ENCODE assay signal across 11 cellular contexts in genomic region chr10:28681345-28681763, GRCh38. TPM values are rescaled to one million over a fixed set of nuclear protein-coding genes. Genes with fewer than 3 reads are reported as not detected.
DNase-seq lines count a peak whose midpoint lies in the region; ATAC-seq and TF ChIP-seq lines count a peak whose summit lies in the region.
"Had no signal": no experiment of that assay in that cellular context is flagged by ENCODE, and none has a peak within 500 bp of the region (broad histone marks: within the 10 kb centered on the region; RNA-seq: fewer than 3 reads in every experiment).

No MANE protein-coding gene starts in this region.

- H3K27me3 ChIP-seq in H9 (ENCODE audit: insufficient read depth, low read length) (no peaks in the 10 kb centered on the region), hepatocyte (no peaks in the 10 kb centered on the region)

- peaks cover 20% of the 10 kb centered on the region for H3K23me2 ChIP-seq in H9 (ENCODE audit: insufficient read length, low read depth, low read length, poor library complexity, severe bottlenecking)

- no peak overlapping the region for H2BK20ac ChIP-seq in H9 (ENCODE audit: low read depth, low read length, poor library complexity, severe bottlenecking)

- no peak overlapping the region for H2BK12ac ChIP-seq in H9 (ENCODE audit: insufficient read length, low read depth, low read length)

- TF ChIP-seq CTCF in H9 (conservative IDR thresholded peaks at IDR 0.05) (no peak), hepatocyte (IDR thresholded peaks at IDR 0.05; ENCODE audit: poor library complexity) (no peak)

- H3K23ac ChIP-seq in H9 (ENCODE audit: insufficient read length, low read depth, low read length) = no peak overlapping the region

- no peaks in the 10 kb centered on the region for H4K20me1 ChIP-seq in H9 (ENCODE audit: control insufficient read depth, insufficient read depth, insufficient read length)
- peaks cover 60% of the 10 kb centered on the region for H4K20me1 ChIP-seq in hepatocyte (ENCODE audit: insufficient read depth, poor library complexity, severe bottlenecking)

- DNase-seq in H9 = no peak
- no peak for DNase-seq in hepatocyte (ENCODE audit: low spot score)
- DNase-seq in pons (ENCODE audit: low spot score) = peak; percentile 42
- no peak for DNase-seq in effector CD8-positive, alpha-beta T cell (lab: John Stamatoyannopoulos, UW)
- no peak for DNase-seq in OCI-M2 (lab: John Stamatoyannopoulos, UW; ENCODE audit: unreplicated experiment)
- no peak for DNase-seq in activated gamma-delta T cell (lab: John Stamatoyannopoulos, UW)
- DNase-seq: Karpas-422; stimulated activated CD4-positive, alpha-beta T cell treated with anti-CD3 and anti-CD28 coated beads, Interleukin-2, amount 100 ng/mL, for 24 hours had no signal

- H3K36me3 Mint-ChIP-seq in H9 (ENCODE audit: insufficient read depth in 1 of 3, low read depth in 3 of 3) = peaks cover 33 to 38% (median 36%) of the 10 kb centered on the region in 3 experiments
- H3K36me3 Mint-ChIP-seq: stimulated activated memory B cell treated with anti-CD40 and anti-IgM and Interleukin-4, amounts not matched to agents 10 μg/mL and 1 μg/mL and 100 μg/mL, for 72 hours had no signal

- H3K27ac Mint-ChIP-seq in H9 = peak overlapping the region in 1 of 3 experiments; percentile 80; a peak in 2 of 7 replicates
- H3K27ac Mint-ChIP-seq: stimulated activated memory B cell treated with anti-CD40 and anti-IgM and Interleukin-4, amounts not matched to agents 10 μg/mL and 1 μg/mL and 100 μg/mL, for 72 hours had no signal

- H4K91ac ChIP-seq in H9 (ENCODE audit: insufficient read length, low read depth, low read length) = no peak overlapping the region

- no peak overlapping the region for H2BK15ac ChIP-seq in H9 (ENCODE audit: low read depth, low read length)

- peaks cover 42% of the 10 kb centered on the region for H3K79me2 ChIP-seq in H9 (ENCODE audit: insufficient read depth, low read length)
- H3K79me2 ChIP-seq in hepatocyte = peaks cover 83% of the 10 kb centered on the region

- H2BK120ac ChIP-seq in H9 (ENCODE audit: low read depth, low read length, poor library complexity, severe bottlenecking) = no peak overlapping the region

- peak overlapping the region; percentile 24 for H3K4me3 ChIP-seq in hepatocyte

- H3K56ac ChIP-seq in H9 (ENCODE audit: insufficient read length, low read depth, low read length) = no peak overlapping the region

- no peak overlapping the region for H4K5ac ChIP-seq in H9 (ENCODE audit: insufficient read length, low read depth, low read length)

- H3K4me2 ChIP-seq in H9 (ENCODE audit: insufficient read depth, insufficient read length, low read length) (peak overlapping the region; percentile 11), hepatocyte (peak overlapping the region; percentile 83)

- H3K27me3 Mint-ChIP-seq in H9 (ENCODE audit: low read depth) = no peaks in the 10 kb centered on the region

- ATAC-seq in SK-N-SH treated with all-trans-retinoic acid at 6 μM for 48 hours (no peak), HG02588 (IDR thresholded peaks at IDR 0.05; ENCODE audit: unreplicated experiment) (no peak)
- ATAC-seq: stimulated activated memory B cell treated with anti-CD40 and anti-IgM and Interleukin-4, amounts not matched to agents 10 μg/mL and 1 μg/mL and 100 μg/mL, for 72 hours had no signal

- H2AK5ac ChIP-seq in H9 (ENCODE audit: insufficient read length, low read length) = no peak overlapping the region

- no peak overlapping the region for H3K18ac ChIP-seq in H9 (ENCODE audit: insufficient read length, low read depth, low read length)

- no peak overlapping the region for H3K4ac ChIP-seq in H9 (ENCODE audit: low read depth, low read length)

- no peak overlapping the region for H3T11ph ChIP-seq in H9 (ENCODE audit: low read length)

- no peak overlapping the region for H3K14ac ChIP-seq in H9 (ENCODE audit: insufficient read depth, low read length)

- H3K27ac ChIP-seq in H9 (ENCODE audit: insufficient read length, low read depth, low read length) (no peak overlapping the region), hepatocyte (peak overlapping the region; percentile 78)

- peaks cover 7% of the 10 kb centered on the region for H3K4me1 ChIP-seq in H9 (ENCODE audit: insufficient read depth, low read length)
- H3K4me1 ChIP-seq in hepatocyte (ENCODE audit: insufficient read depth) = peaks cover 29% of the 10 kb centered on the region

- H3K9me3 Mint-ChIP-seq in H9 = peaks cover 0 to 4% of the 10 kb centered on the region in 2 experiments; a peak in 2 of 5 replicates
- H3K9me3 Mint-ChIP-seq: stimulated activated memory B cell treated with anti-CD40 and anti-IgM and Interleukin-4, amounts not matched to agents 10 μg/mL and 1 μg/mL and 100 μg/mL, for 72 hours had no signal

- no peaks in the 10 kb centered on the region for H3K9me3 ChIP-seq in H9 (ENCODE audit: control insufficient read depth, low read depth, low read length)
- no peaks in the 10 kb centered on the region for H3K9me3 ChIP-seq in hepatocyte (ENCODE audit: low read depth)

- H2BK5ac ChIP-seq in H9 (ENCODE audit: insufficient read length, low read length) = no peak overlapping the region

- peaks cover 58% of the 10 kb centered on the region in 2 experiments for H3K4me1 Mint-ChIP-seq in H9

- peak overlapping the region; percentile 40 to 92 for H3K4me3 Mint-ChIP-seq in H9
- H3K4me3 Mint-ChIP-seq: stimulated activated memory B cell treated with anti-CD40 and anti-IgM and Interleukin-4, amounts not matched to agents 10 μg/mL and 1 μg/mL and 100 μg/mL, for 72 hours had no signal

- H3K9ac ChIP-seq in H9 (ENCODE audit: extremely low read depth, insufficient read length, low read length) = no peak overlapping the region

- H3K79me1 ChIP-seq in H9 (ENCODE audit: insufficient read depth, low read depth, low read length, poor library complexity, severe bottlenecking) = peaks cover 3% of the 10 kb centered on the region

- no peak overlapping the region for H2AFZ ChIP-seq in H9 (ENCODE audit: low read length)
- H2AFZ ChIP-seq in hepatocyte = no peak overlapping the region

- no CpG with 5 or more reads among the region's 5 CpGs for WGBS in H9 (ENCODE audit: extremely low coverage, insufficient read length, low lambda C conversion rate)
- 19% methylated on average over 5 of the region's 5 CpGs for WGBS in hepatocyte (ENCODE audit: low lambda C conversion rate, missing lambda C conversion rate)

- no peaks in the 10 kb centered on the region for H3K9me2 ChIP-seq in hepatocyte (replicated peaks; ENCODE audit: insufficient read depth)

- H4K8ac ChIP-seq in H9 (replicated peaks; ENCODE audit: insufficient read length, low read depth, low read length) = no peak overlapping the region

- H3K36me3 ChIP-seq in hepatocyte (replicated peaks; ENCODE audit: insufficient read depth, low read depth) = no peaks in the 10 kb centered on the region

TF ChIP-seq in SK-N-SH treated with all-trans-retinoic acid at 6 μM for 48 hours, 23 proteins besides CTCF, POLR2A, EP300 and RAD21:
- TF ChIP-seq ISL1 (CRISPR knock-in tag; IDR thresholded peaks at IDR 0.05) (0 out of 2 replicates have a peak, but pooled peaks have one; percentile 14), ARNTL (CRISPR knock-in tag; IDR thresholded peaks at IDR 0.05; ENCODE audit: borderline replicate concordance, low read depth) (no peak), TCF4 (CRISPR knock-in tag; IDR thresholded peaks at IDR 0.05; ENCODE audit: borderline replicate concordance) (peak; percentile 85), TSHZ2 (CRISPR knock-in tag; IDR thresholded peaks at IDR 0.05) (peak; percentile 51; the same call in 1 of the 2 replicates)

RNA-seq across cellular contexts. Expression of gene BAMBI, which starts 4.0 kb away (rescaled TPM):
- total RNA-seq in H9 (2021) (16.8 and 17.0 TPM in 2 replicates), hepatocyte (111 and 116 TPM in 2 replicates)
- polyA plus RNA-seq in hepatocyte = 148 and 163 TPM in 2 replicates
